11 cellular contexts compared by ENCODE assay signal in genomic region chrX:134670241-134670811, GRCh38. TPM values are rescaled to one million over a fixed set of nuclear protein-coding genes. Genes with fewer than 3 reads are reported as not detected.
DNase-seq lines count a peak whose midpoint lies in the region; ATAC-seq, FAIRE-seq and TF ChIP-seq lines count a peak whose summit lies in the region.
"Had no signal": no experiment of that assay in that cellular context is flagged by ENCODE, and none has a peak within 500 bp of the region (broad histone marks: within the 10 kb centered on the region; RNA-seq: fewer than 3 reads in every experiment).

No MANE protein-coding gene starts in this region.

- H3K27me3 ChIP-seq in H1 (replicated peaks in 1 of 4; ENCODE audit: control insufficient read depth in 3 of 4, extremely low read depth in 1 of 4, insufficient read depth in 3 of 4, low read length in 3 of 4) (no peaks in the 10 kb centered on the region), neural progenitor cell (no peaks in the 10 kb centered on the region)

- H3K27ac Mint-ChIP-seq in neural progenitor cell: no peak overlapping the region

- no peak overlapping the region for H4K5ac ChIP-seq in H1 (ENCODE audit: insufficient read length, low read depth, low read length)

- no peaks in the 10 kb centered on the region for H4K20me1 ChIP-seq in H1 (replicated peaks in 1 of 2; ENCODE audit: control insufficient read depth in 1 of 2, insufficient read depth in 2 of 2, low read length in 2 of 2)
- no peaks in the 10 kb centered on the region for H4K20me1 ChIP-seq in neural progenitor cell (ENCODE audit: low read depth)

- no peaks in the 10 kb centered on the region for H3F3A ChIP-seq in neural progenitor cell (ENCODE audit: low read depth)

- CTCF ChIA-PET in H1 (lab: Charles Lee; ENCODE audit: partially characterized antibody): no interaction called here

- H3K9me3 ChIP-seq in H1 (ENCODE audit: insufficient read depth in 2 of 2, low read depth in 1 of 2, low read length in 1 of 2) (no peaks in the 10 kb centered on the region), neural progenitor cell (ENCODE audit: low read depth) (no peaks in the 10 kb centered on the region)

- DNase-seq in Daoy (ENCODE audit: low read depth): peak; percentile 63
- peak; percentile 11 to 61 for DNase-seq in NCI-H446 (lab: John Stamatoyannopoulos, UW)
- peak in 1 of 2 experiments; percentile 7 for DNase-seq in H1 (ENCODE audit: low read depth in 1 of 2, low spot score in 2 of 2)
- DNase-seq in neural progenitor cell (ENCODE audit: low spot score): peak; percentile 3
- no peak for DNase-seq in posterior cingulate gyrus
- DNase-seq: activated CD8-positive, alpha-beta memory T cell treated with anti-CD3 and anti-CD28 coated beads, Interleukin-2, amount 50 U/mL, for 48 hours; RPMI8226 had no signal

- POLR2A ChIA-PET in H1 (lab: Charles Lee; ENCODE audit: partially characterized antibody): interaction anchor here (0.6 kb wide), 1 partner anchor 187 kb away, joined by 3 read pairs; no protein-coding TSS in a partner anchor

- H3K18ac ChIP-seq in H1 (ENCODE audit: extremely low read depth, low read length): no peak overlapping the region

- no peak for TF ChIP-seq POLR2A in H1 (IDR thresholded peaks at IDR 0.05; ENCODE audit: control extremely low read depth in 1 of 2, low read depth in 2 of 2, low read length in 2 of 2)

- no peak for TF ChIP-seq EP300 in H1 (IDR thresholded peaks at IDR 0.05; ENCODE audit: borderline replicate concordance in 1 of 2, low read depth in 2 of 2, low read length in 2 of 2)

- no peak overlapping the region for H3K9ac ChIP-seq in H1 (replicated peaks in 1 of 4; ENCODE audit: extremely low read depth in 1 of 4, low read depth in 3 of 4, low read length in 3 of 4)
- no peak overlapping the region for H3K9ac ChIP-seq in neural progenitor cell
- H3K9ac ChIP-seq: KMS-11 had no signal

- no peak overlapping the region for H2BK15ac ChIP-seq in H1 (ENCODE audit: low read length)

- no peak overlapping the region for H2BK12ac ChIP-seq in H1 (ENCODE audit: low read depth, low read length)

- H2BK5ac ChIP-seq in H1 (ENCODE audit: low read depth, low read length): no peak overlapping the region

- no peak overlapping the region for H4K8ac ChIP-seq in H1 (ENCODE audit: extremely low read depth, insufficient read depth, low read length)

- no peak for ATAC-seq in HG02763 (IDR thresholded peaks at IDR 0.05; ENCODE audit: unreplicated experiment)
- no peak for ATAC-seq in HG03196 (IDR thresholded peaks at IDR 0.05; ENCODE audit: unreplicated experiment)
- no peak for ATAC-seq in HG03469 (IDR thresholded peaks at IDR 0.05; ENCODE audit: unreplicated experiment)

- H3K36me3 ChIP-seq in H1 (ENCODE audit: control insufficient read depth in 2 of 4, insufficient read depth in 4 of 4, low read length in 3 of 4) (no peaks in the 10 kb centered on the region), neural progenitor cell (no peaks in the 10 kb centered on the region)

- intact Hi-C loops in posterior cingulate gyrus (cut with DNase I): no loop called here

- H3K79me1 ChIP-seq in H1 (ENCODE audit: low read depth, low read length): no peaks in the 10 kb centered on the region

- 0 out of 2 replicates have a peak overlapping the region, but pooled peaks have one; percentile 62 for H2AFZ ChIP-seq in H1 (ENCODE audit: low read length)
- no peak overlapping the region for H2AFZ ChIP-seq in neural progenitor cell (replicated peaks)

- no peak overlapping the region for H3K27ac ChIP-seq in H1 (ENCODE audit: low read depth, low read length)
- no peak overlapping the region for H3K27ac ChIP-seq in neural progenitor cell
- H3K27ac ChIP-seq: KMS-11 had no signal

- H3K4me3 ChIP-seq in H1 (ENCODE audit: extremely low read depth in 1 of 4, insufficient read depth in 2 of 4, low read depth in 3 of 4, low read length in 4 of 4) (no peak overlapping the region), neural progenitor cell (no peak overlapping the region)

- H3K4me1 Mint-ChIP-seq in neural progenitor cell: peaks cover 3% of the 10 kb centered on the region

- H3K79me2 ChIP-seq in H1 (ENCODE audit: control insufficient read depth in 1 of 2, insufficient read depth in 2 of 2, low read length in 2 of 2) (no peaks in the 10 kb centered on the region), neural progenitor cell (ENCODE audit: low read depth) (no peaks in the 10 kb centered on the region)

- H3K23me2 ChIP-seq in H1 (ENCODE audit: low read depth, low read length): no peaks in the 10 kb centered on the region

- FAIRE-seq in H1 (lab: Jason Lieb, UNC): no peak

- no CpG with 5 or more reads among the region's 1 CpG for WGBS in H1 (ENCODE audit: extremely low coverage in 1 of 2, insufficient coverage in 1 of 2, insufficient read length in 1 of 2, insufficient replicate concordance in 2 of 2, low coverage in 1 of 2, low lambda C conversion rate in 2 of 2, missing lambda C conversion rate in 1 of 2), 2 experiments

- H3K14ac ChIP-seq in H1 (ENCODE audit: insufficient read length): no peak overlapping the region

- H4K91ac ChIP-seq in H1 (replicated peaks; ENCODE audit: insufficient read length, low read length): peak overlapping the region; percentile 81

- no peak for TF ChIP-seq RAD21 in H1 (IDR thresholded peaks at IDR 0.05 in 1 of 2, conservative IDR thresholded peaks at IDR 0.05 in 1 of 2; ENCODE audit: low read depth in 2 of 2, low read length in 2 of 2)

- TF ChIP-seq CTCF in H1 (IDR thresholded peaks at IDR 0.05; ENCODE audit: control extremely low read depth in 1 of 3, insufficient read depth in 1 of 3, low read depth in 1 of 3, low read length in 3 of 3): no peak
- TF ChIP-seq CTCF in neural progenitor cell (IDR thresholded peaks at IDR 0.05): no peak

- no peak overlapping the region for H2AK5ac ChIP-seq in H1 (ENCODE audit: low read depth, low read length)

- H3K4me2 ChIP-seq in H1 (ENCODE audit: insufficient read depth in 1 of 2, low read depth in 2 of 2, low read length in 2 of 2) (no peak overlapping the region; a peak in 1 of 4 replicates), neural progenitor cell (no peak overlapping the region)
- H3K4me2 ChIP-seq: KMS-11 had no signal

- no peaks in the 10 kb centered on the region for H3K9me3 Mint-ChIP-seq in neural progenitor cell

- H3K4ac ChIP-seq in H1 (replicated peaks; ENCODE audit: insufficient read length, low read depth, low read length): no peak overlapping the region

- H3K23ac ChIP-seq in H1 (ENCODE audit: insufficient read length): no peak overlapping the region

- no peak overlapping the region for H2BK20ac ChIP-seq in H1 (ENCODE audit: low read length)

- no peaks in the 10 kb centered on the region for H3K36me3 Mint-ChIP-seq in neural progenitor cell

- H3K27me3 Mint-ChIP-seq in neural progenitor cell (ENCODE audit: insufficient read depth, low read depth): peaks cover 2% of the 10 kb centered on the region

- no peak overlapping the region for H3K56ac ChIP-seq in H1 (replicated peaks; ENCODE audit: insufficient read length, low read depth, low read length)

- no peak overlapping the region for H3K4me3 Mint-ChIP-seq in neural progenitor cell

- H2BK120ac ChIP-seq in H1 (replicated peaks; ENCODE audit: low read depth, low read length): no peak overlapping the region

- H3K4me1 ChIP-seq in H1 (replicated peaks in 1 of 4; ENCODE audit: control insufficient read depth in 3 of 4, insufficient read depth in 4 of 4, low read length in 3 of 4) (peaks cover 0 to 3% (median 0%) of the 10 kb centered on the region in 4 experiments; a peak in 2 of 7 replicates), neural progenitor cell (no peaks in the 10 kb centered on the region)

TF ChIP-seq in H1, 55 proteins besides CTCF, POLR2A, EP300 and RAD21 (continues in another document):
- TF ChIP-seq BACH1 (IDR thresholded peaks at IDR 0.05; ENCODE audit: low read length) (no peak), NANOG (IDR thresholded peaks at IDR 0.05; ENCODE audit: insufficient read depth, low read depth, low read length, poor library complexity, severe bottlenecking) (no peak), FOSL1 (IDR thresholded peaks at IDR 0.05; ENCODE audit: insufficient read depth, low read depth, low read length) (no peak), CREB1 (IDR thresholded peaks at IDR 0.05) (no peak), ATF2 (IDR thresholded peaks at IDR 0.05; ENCODE audit: low read length) (no peak), CBX5 (IDR thresholded peaks at IDR 0.05; ENCODE audit: low read depth, low read length) (no peak), JUN (IDR thresholded peaks at IDR 0.05; ENCODE audit: low read depth, low read length) (no peak), SIRT6 (IDR thresholded peaks at IDR 0.05; ENCODE audit: low read length) (no peak), EZH2 (IDR thresholded peaks at IDR 0.05; ENCODE audit: low read depth, low read length, severe bottlenecking) (no peak), YY1 (IDR thresholded peaks at IDR 0.05; ENCODE audit: low read depth, low read length) (no peak), KDM1A (IDR thresholded peaks at IDR 0.05; ENCODE audit: borderline replicate concordance, low read length) (no peak), TCF12 (IDR thresholded peaks at IDR 0.05; ENCODE audit: low read depth, low read length) (no peak), EGR1 (IDR thresholded peaks at IDR 0.05; ENCODE audit: borderline replicate concordance, low read depth, low read length) (no peak), HDAC6 (IDR thresholded peaks at IDR 0.05; ENCODE audit: low read depth, low read length) (no peak)

RNA-seq across cellular contexts. Expression of gene PLAC1, which starts 12.1 kb away (rescaled TPM):
- not detected in 2 replicates for total RNA-seq in Daoy (2014; rRNA removed; shearing (Covaris generic))
- 0.96 TPM in 1 of 2 replicates, not detected in the other for total RNA-seq in H1 (2021; fragmentation: NEBNext Ultra II Directional; extraction: Animal tissue kit (Norgen Biotek cat#: 25700))
- polyA plus RNA-seq in H1 (2011; rRNA removed): 1.1 and 1.8 TPM in 2 replicates
- polyA plus RNA-seq in H1 (2011; cell fraction: cytosol; rRNA removed): 0.90 TPM
- polyA plus RNA-seq in H1 (2011; cell fraction: nucleus; rRNA removed): 0.46 TPM
- polyA plus RNA-seq in H1 (2012, experiment 1 of 2): 0.39 to 1.3 TPM (median 0.87 TPM) in 4 replicates
- 0.33 TPM for polyA plus RNA-seq in H1 (2012, experiment 2 of 2)
- polyA plus RNA-seq in H1 (2013, experiment 1 of 2): 1.3 TPM
- polyA plus RNA-seq in H1 (2013, experiment 2 of 2): 1.6 TPM
- 0.47 and 0.88 TPM in 2 replicates for polyA minus RNA-seq in H1 (2011; rRNA and poly(A)+ RNA removed)
- not detected for polyA minus RNA-seq in H1 (2011; cell fraction: cytosol; rRNA and poly(A)+ RNA removed)
- polyA minus RNA-seq in H1 (2011; cell fraction: nucleus; rRNA and poly(A)+ RNA removed): not detected
- total RNA-seq in neural progenitor cell (ENCODE audit: low replicate concordance): not detected in 2 replicates

Comparison
In these comparisons a context has a peak if more than half of its experiments do, and no peak if none do; other contexts are left out.
1. DNase-seq: peak in Daoy (single experiment), NCI-H446 (2 of 2) and neural progenitor cell (single experiment); none in posterior cingulate gyrus (0 of 10).